3 cellular contexts compared by ENCODE assay signal in the genomic region with DNA sequence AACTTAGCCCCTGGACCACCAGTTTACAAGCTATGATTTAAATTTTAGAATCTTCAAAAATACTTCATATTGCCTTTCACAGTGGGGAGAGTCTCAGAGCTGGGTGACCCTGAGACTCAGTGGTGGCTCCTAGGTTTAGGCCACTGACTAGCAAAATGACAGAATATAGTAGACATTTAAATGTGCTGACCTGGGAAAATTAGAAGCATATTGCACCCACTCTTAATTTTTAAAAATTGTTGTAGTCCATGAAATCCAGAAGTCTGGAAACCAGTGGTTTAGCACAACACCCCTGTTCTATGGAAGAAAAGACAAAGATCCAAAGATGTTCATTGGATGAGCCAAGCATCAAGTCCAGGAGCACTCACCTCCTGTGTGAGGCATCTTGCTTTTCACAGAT.
TF ChIP-seq lines count a peak whose summit lies in the region.

No MANE protein-coding gene starts in this region.

TF ChIP-seq in HepG2, 621 proteins besides CTCF, POLR2A, EP300 and RAD21:
- TF ChIP-seq ERF (CRISPR knock-in tag; IDR thresholded peaks at IDR 0.05) (no peak), MAFK (conservative IDR thresholded peaks at IDR 0.05 in 1 of 2, IDR thresholded peaks at IDR 0.05 in 1 of 2; ENCODE audit: low read length in 2 of 2) (peak in 1 of 2 experiments; percentile 70; a peak in 2 of 4 replicates), MBNL3 (CRISPR knock-in tag; conservative IDR thresholded peaks at IDR 0.05) (no peak), POLR2G (IDR thresholded peaks at IDR 0.05; ENCODE audit: low read depth, low read length) (no peak), ZNF577 (CRISPR knock-in tag; IDR thresholded peaks at IDR 0.05; ENCODE audit: borderline replicate concordance, low read depth) (no peak), ZNF484 (CRISPR knock-in tag; IDR thresholded peaks at IDR 0.05; ENCODE audit: borderline replicate concordance, low read depth) (no peak), GATAD2A (CRISPR knock-in tag; IDR thresholded peaks at IDR 0.05) (no peak), CENPX (CRISPR knock-in tag; IDR thresholded peaks at IDR 0.05) (no peak), MAFF (IDR thresholded peaks at IDR 0.05; ENCODE audit: low read depth, low read length) (peak; percentile 61), ETV5 (CRISPR knock-in tag; IDR thresholded peaks at IDR 0.05; ENCODE audit: borderline replicate concordance) (no peak)
- TF ChIP-seq, protein P1, sequence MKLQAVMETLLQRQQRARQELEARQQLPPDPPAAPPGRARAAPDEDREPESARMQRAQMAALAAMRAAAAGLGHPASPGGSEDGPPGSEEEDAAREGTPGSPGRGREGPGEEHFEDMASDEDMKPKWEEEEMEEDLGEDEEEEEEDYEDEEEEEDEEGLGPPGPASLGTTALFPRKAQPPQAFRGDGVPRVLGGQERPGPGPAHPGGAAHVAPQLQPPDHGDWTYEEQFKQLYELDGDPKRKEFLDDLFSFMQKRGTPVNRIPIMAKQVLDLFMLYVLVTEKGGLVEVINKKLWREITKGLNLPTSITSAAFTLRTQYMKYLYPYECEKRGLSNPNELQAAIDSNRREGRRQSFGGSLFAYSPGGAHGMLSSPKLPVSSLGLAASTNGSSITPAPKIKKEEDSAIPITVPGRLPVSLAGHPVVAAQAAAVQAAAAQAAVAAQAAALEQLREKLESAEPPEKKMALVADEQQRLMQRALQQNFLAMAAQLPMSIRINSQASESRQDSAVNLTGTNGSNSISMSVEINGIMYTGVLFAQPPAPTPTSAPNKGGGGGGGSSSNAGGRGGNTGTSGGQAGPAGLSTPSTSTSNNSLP (IDR thresholded peaks at IDR 0.05; ENCODE audit: low read depth, low read length): no peak
- TF ChIP-seq, protein P2, sequence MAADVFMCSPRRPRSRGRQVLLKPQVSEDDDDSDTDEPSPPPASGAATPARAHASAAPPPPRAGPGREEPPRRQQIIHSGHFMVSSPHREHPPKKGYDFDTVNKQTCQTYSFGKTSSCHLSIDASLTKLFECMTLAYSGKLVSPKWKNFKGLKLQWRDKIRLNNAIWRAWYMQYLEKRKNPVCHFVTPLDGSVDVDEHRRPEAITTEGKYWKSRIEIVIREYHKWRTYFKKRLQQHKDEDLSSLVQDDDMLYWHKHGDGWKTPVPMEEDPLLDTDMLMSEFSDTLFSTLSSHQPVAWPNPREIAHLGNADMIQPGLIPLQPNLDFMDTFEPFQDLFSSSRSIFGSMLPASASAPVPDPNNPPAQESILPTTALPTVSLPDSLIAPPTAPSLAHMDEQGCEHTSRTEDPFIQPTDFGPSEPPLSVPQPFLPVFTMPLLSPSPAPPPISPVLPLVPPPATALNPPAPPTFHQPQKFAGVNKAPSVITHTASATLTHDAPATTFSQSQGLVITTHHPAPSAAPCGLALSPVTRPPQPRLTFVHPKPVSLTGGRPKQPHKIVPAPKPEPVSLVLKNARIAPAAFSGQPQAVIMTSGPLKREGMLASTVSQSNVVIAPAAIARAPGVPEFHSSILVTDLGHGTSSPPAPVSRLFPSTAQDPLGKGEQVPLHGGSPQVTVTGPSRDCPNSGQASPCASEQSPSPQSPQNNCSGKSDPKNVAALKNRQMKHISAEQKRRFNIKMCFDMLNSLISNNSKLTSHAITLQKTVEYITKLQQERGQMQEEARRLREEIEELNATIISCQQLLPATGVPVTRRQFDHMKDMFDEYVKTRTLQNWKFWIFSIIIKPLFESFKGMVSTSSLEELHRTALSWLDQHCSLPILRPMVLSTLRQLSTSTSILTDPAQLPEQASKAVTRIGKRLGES (CRISPR knock-in tag; IDR thresholded peaks at IDR 0.05; ENCODE audit: borderline replicate concordance): no peak
- TF ChIP-seq, protein P3, sequence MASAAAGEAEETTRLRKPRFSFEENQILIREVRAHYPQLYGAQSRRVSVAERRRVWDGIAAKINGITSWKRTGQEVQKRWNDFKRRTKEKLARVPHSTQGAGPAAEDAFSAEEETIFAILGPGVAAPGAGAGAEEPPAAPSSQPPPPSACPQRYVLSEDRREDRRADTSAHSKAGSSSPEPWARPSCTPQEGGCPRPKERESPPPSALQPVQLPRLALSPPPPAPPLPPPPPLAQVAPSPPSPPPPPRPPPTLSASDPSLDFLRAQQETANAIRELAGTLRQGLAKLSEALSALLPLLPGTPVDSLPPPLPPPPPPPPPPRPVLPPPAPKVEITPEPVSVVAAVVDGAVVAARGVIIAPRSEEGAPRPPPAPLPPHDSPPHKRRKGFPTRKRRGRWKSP (CRISPR knock-in tag; IDR thresholded peaks at IDR 0.05): no peak

TF ChIP-seq in A549, 52 proteins besides CTCF, POLR2A, EP300 and RAD21:
- no peak for TF ChIP-seq HDAC2 (IDR thresholded peaks at IDR 0.05)
- peak; percentile 76 for TF ChIP-seq MAFK (IDR thresholded peaks at IDR 0.05; ENCODE audit: partially characterized antibody)
TF ChIP-seq in A549: peak in this region for 1.

TF ChIP-seq in IMR-90, 13 proteins besides CTCF, POLR2A, EP300 and RAD21:
- TF ChIP-seq MAFK (IDR thresholded peaks at IDR 0.05; ENCODE audit: low read depth, low read length): peak; percentile 54
- TF ChIP-seq RCOR1 (IDR thresholded peaks at IDR 0.05; ENCODE audit: insufficient replicate concordance, low read length): no peak
TF ChIP-seq in IMR-90: peak in this region for 1.
